In genomic region chrX:23783569-23784486, GRCh38 we compare ENCODE assay signal across 8 cellular contexts. TPM values are rescaled to one million over a fixed set of nuclear protein-coding genes. Genes with fewer than 3 reads are reported as not detected.
A peak's percentile ranks its signal among the peaks of the same experiment; 100 is the strongest.
DNase-seq lines count a peak whose midpoint lies in the region; ATAC-seq, FAIRE-seq and TF ChIP-seq lines count a peak whose summit lies in the region.

No MANE protein-coding gene starts in this region.

- peak overlapping the region; percentile 79 for H3K4me2 ChIP-seq in Karpas-422 (ENCODE audit: low read depth, low read length, poor library complexity, severe bottlenecking)
- H3K4me2 ChIP-seq in HepG2 (ENCODE audit: low read depth, low read length) = peak overlapping the region; percentile 78

- FAIRE-seq in HepG2 (lab: Jason Lieb, UNC) = no peak

- H4K20me1 ChIP-seq in Karpas-422 (ENCODE audit: insufficient read depth, low read depth, low read length) (peaks cover 7% of the 10 kb centered on the region; the same call in 1 of the 2 replicates), HepG2 (ENCODE audit: insufficient read depth, low read length) (peaks cover 17% of the 10 kb centered on the region)

- CTCF ChIA-PET in BJ (lab: Yijun Ruan, JAX) (interaction anchor here (0.7 to 3.1 kb wide), 13 partner anchors 9 to 123 kb away, joined by 3 to 29 read pairs (median 4); no protein-coding TSS in a partner anchor), HepG2 (lab: Yijun Ruan, JAX; ENCODE audit: low intra/inter-chr PET ratio, low total read pairs) (interaction anchor here (2.0 kb wide), 1 partner anchor 118 kb away, joined by 27 read pairs; no protein-coding TSS in a partner anchor)

- peaks cover 22% of the 10 kb centered on the region for H3K4me1 ChIP-seq in Karpas-422 (ENCODE audit: low read length)
- H3K4me1 ChIP-seq in body of pancreas = no peaks in the 10 kb centered on the region
- H3K4me1 ChIP-seq in HepG2 (ENCODE audit: insufficient read depth, low read length) = peaks cover 37% of the 10 kb centered on the region
- no peaks in the 10 kb centered on the region for H3K4me1 ChIP-seq in thoracic aorta (ENCODE audit: control insufficient read depth in 1 of 2, low read depth in 2 of 2)

- TF ChIP-seq EP300 in HepG2 (IDR thresholded peaks at IDR 0.05; ENCODE audit: low read depth in 2 of 2, low read length in 2 of 2) = no peak
- no peak for TF ChIP-seq EP300 in HepG2 (CRISPR knock-in tag; IDR thresholded peaks at IDR 0.05; ENCODE audit: borderline replicate concordance)

- no peaks in the 10 kb centered on the region for H3K9me2 ChIP-seq in Karpas-422 (replicated peaks; ENCODE audit: insufficient read depth, low read length)

- ATAC-seq in body of pancreas (no peak), HepG2 (no peak), thoracic aorta (ENCODE audit: insufficient number of reproducible peaks, low FRiP score, low read depth) (no peak)

- DNase-seq in BJ (ENCODE audit: low read depth) = no peak
- DNase-seq in Karpas-422 = peak; percentile 51
- peak in 1 of 4 donors; percentile 15 for DNase-seq in body of pancreas
- no peak for DNase-seq in HepG2 (ENCODE audit: low spot score)
- DNase-seq in thoracic aorta (ENCODE audit: low spot score) = no peak
- DNase-seq in SW480 (ENCODE audit: low spot score) = no peak
- no peak for DNase-seq in HuH-7 (ENCODE audit: low spot score)
- no peak for DNase-seq in ecto neural progenitor cell (ENCODE audit: low spot score)

- intact Hi-C loops in body of pancreas (cut with DNase I) = no loop called here
- intact Hi-C loops in HepG2 (cut with micrococcal nuclease; ENCODE audit: unreplicated experiment) = loop anchor here (2.0 to 10.0 kb wide), 2 partner anchors 61 to 1939 kb away; no protein-coding TSS in a partner anchor

- H3K4me3 ChIP-seq in BJ (ENCODE audit: low read depth, low read length) = peak overlapping the region; percentile 76
- peak overlapping the region; percentile 77 for H3K4me3 ChIP-seq in Karpas-422 (ENCODE audit: low read length)
- H3K4me3 ChIP-seq in body of pancreas = peak overlapping the region; percentile 48 to 53
- peak overlapping the region; percentile 87 to 93 (median 88) for H3K4me3 ChIP-seq in HepG2 (replicated peaks in 1 of 3; ENCODE audit: insufficient read depth in 1 of 3, low read depth in 2 of 3, low read length in 3 of 3)
- H3K4me3 ChIP-seq in thoracic aorta = peak overlapping the region; percentile 85

- H2AFZ ChIP-seq in Karpas-422 (ENCODE audit: low read length) (no peak overlapping the region), HepG2 (ENCODE audit: low read length) (no peak overlapping the region)

- H3K27me3 ChIP-seq in BJ (ENCODE audit: control insufficient read depth, insufficient read depth, low read length) (no peaks in the 10 kb centered on the region), Karpas-422 (ENCODE audit: low read length) (no peaks in the 10 kb centered on the region), body of pancreas (no peaks in the 10 kb centered on the region), HepG2 (ENCODE audit: control insufficient read depth in 1 of 2, insufficient read depth in 2 of 2, low read length in 2 of 2) (no peaks in the 10 kb centered on the region; a peak in 1 of 5 replicates), thoracic aorta (replicated peaks; ENCODE audit: insufficient read depth) (no peaks in the 10 kb centered on the region)

- in situ Hi-C loops in HepG2 (cut with HindIII; ENCODE audit: extremely low pct_ligation_motif_present, low pct_unique_long_range_greater_than_20kb) = loop anchor here (5.0 kb wide), 1 partner anchor 118 kb away; no protein-coding TSS in a partner anchor

- TSS peak; percentile 73 for BruUV-seq in HepG2 (replicated peaks; lab: Mats Ljungman, UMichigan)

- no peak for TF ChIP-seq POLR2A in body of pancreas (IDR thresholded peaks at IDR 0.05)
- no peak for TF ChIP-seq POLR2A in HepG2 (IDR thresholded peaks at IDR 0.05; ENCODE audit: insufficient read depth in 1 of 2, low read depth in 2 of 2, low read length in 2 of 2)

- H3K9me3 ChIP-seq in Karpas-422 (ENCODE audit: low read length) = no peaks in the 10 kb centered on the region
- H3K9me3 ChIP-seq in body of pancreas = no peaks in the 10 kb centered on the region
- H3K9me3 ChIP-seq in HepG2 (ENCODE audit: low read length) = no peaks in the 10 kb centered on the region
- H3K9me3 ChIP-seq in thoracic aorta = no peaks in the 10 kb centered on the region

- no peak for TF ChIP-seq CTCF in BJ (IDR thresholded peaks at IDR 0.05; ENCODE audit: insufficient read depth, low read depth, low read length)
- no peak for TF ChIP-seq CTCF in body of pancreas (IDR thresholded peaks at IDR 0.05)
- TF ChIP-seq CTCF in HepG2 (CRISPR knock-in tag; IDR thresholded peaks at IDR 0.05) = no peak
- no peak for TF ChIP-seq CTCF in thoracic aorta (IDR thresholded peaks at IDR 0.05)

- H3K27ac ChIP-seq in Karpas-422 (ENCODE audit: low read length) = peak overlapping the region; percentile 79
- peak overlapping the region; percentile 79 to 93 (median 92) for H3K27ac ChIP-seq in body of pancreas
- H3K27ac ChIP-seq in HepG2 (ENCODE audit: extremely low read length, insufficient read depth, low read length) = peak overlapping the region; percentile 77
- peak overlapping the region; percentile 91 for H3K27ac ChIP-seq in thoracic aorta

- 7 to 14% methylated on average over 14 to 24 of the region's 24 CpGs for WGBS in body of pancreas, 2 donors
- 3% methylated on average over 11 of the region's 24 CpGs for WGBS in HepG2 (ENCODE audit: low lambda C conversion rate)

- H3K9ac ChIP-seq in Karpas-422 (ENCODE audit: low read length) (peak overlapping the region; percentile 90), HepG2 (ENCODE audit: insufficient read depth, low read depth, low read length) (peak overlapping the region; percentile 89)

- H3K36me3 ChIP-seq in BJ (ENCODE audit: control insufficient read depth, insufficient read depth, low read length) (no peaks in the 10 kb centered on the region), Karpas-422 (ENCODE audit: insufficient read depth, low read length) (peaks cover 23% of the 10 kb centered on the region), body of pancreas (replicated peaks in 1 of 2; ENCODE audit: insufficient read depth in 1 of 2, low read depth in 2 of 2) (no peaks in the 10 kb centered on the region), HepG2 (replicated peaks in 1 of 2; ENCODE audit: control insufficient read depth in 1 of 2, insufficient read depth in 2 of 2, low read length in 2 of 2) (peaks cover 0 to 1% of the 10 kb centered on the region in 2 experiments; a peak in 2 of 5 replicates), thoracic aorta (peaks cover 5% of the 10 kb centered on the region)

- H3K79me2 ChIP-seq in Karpas-422 (ENCODE audit: low read length) (peaks cover 22% of the 10 kb centered on the region), HepG2 (ENCODE audit: insufficient read depth, low read length) (peaks cover 31% of the 10 kb centered on the region)

- TF ChIP-seq RAD21 in HepG2 (CRISPR knock-in tag; IDR thresholded peaks at IDR 0.05) = no peak

- POLR2A ChIA-PET in BJ (lab: Charles Lee) = interaction anchor here (0.6 to 1.1 kb wide), 3 partner anchors 31 to 642 kb away, joined by 3 to 7 read pairs (median 5); no protein-coding TSS in a partner anchor
- POLR2A ChIA-PET in HepG2 (lab: Yijun Ruan, JAX) = interaction anchor here (1.0 to 4.7 kb wide), 21 partner anchors 13 to 267 kb away, joined by 3 to 91 read pairs (median 6); partner anchors contain the start of genes ACOT9, APOO and CXorf58

RNA-seq across cellular contexts. Expression of gene SAT1, which starts 0.9 kb away (rescaled TPM):
- polyA plus RNA-seq in BJ (2011; rRNA removed) = 46.1 and 76.0 TPM in 2 replicates
- 14.7 and 24.4 TPM in 2 replicates for polyA minus RNA-seq in BJ (2011; rRNA and poly(A)+ RNA removed)
- total RNA-seq in Karpas-422 (2014; rRNA removed; shearing (Covaris generic); ENCODE audit: low replicate concordance) = 230 and 256 TPM in 2 replicates
- 100 to 1,000 TPM; 483 to 493 TPM for total RNA-seq in body of pancreas
- total RNA-seq in HepG2 (2016; rRNA removed; fragmentation: Illumina TruSeq; extraction: Trizol) = 216 and 237 TPM in 2 replicates
- 71.5 and 78.9 TPM in 2 replicates for total RNA-seq in HepG2 (2016; cell fraction: cytosol; rRNA removed; fragmentation: Illumina TruSeq; extraction: Trizol; ENCODE audit: low read depth)
- 224 and 242 TPM in 2 replicates for total RNA-seq in HepG2 (2016; cell fraction: insoluble cytoplasmic fraction; rRNA removed; fragmentation: Illumina TruSeq; extraction: Trizol)
- total RNA-seq in HepG2 (2016; cell fraction: membrane; rRNA removed; fragmentation: Illumina TruSeq; extraction: Trizol) = 183 and 209 TPM in 2 replicates
- 221 and 242 TPM in 2 replicates for total RNA-seq in HepG2 (2016; cell fraction: nucleus; rRNA removed; fragmentation: Illumina TruSeq; extraction: Trizol)
- polyA plus RNA-seq in HepG2 (2011; rRNA removed) = 1,213 and 1,243 TPM in 2 replicates
- polyA plus RNA-seq in HepG2 (2011; cell fraction: cytosol; rRNA removed) = 501 and 788 TPM in 2 replicates
- 2,273 and 3,133 TPM in 2 replicates for polyA plus RNA-seq in HepG2 (2011; cell fraction: nucleus; rRNA removed)
- polyA plus RNA-seq in HepG2 (2012) = 931 and 961 TPM in 2 replicates
- polyA plus RNA-seq in HepG2 (2016; cell fraction: cytosol; fragmentation: Illumina TruSeq; extraction: Trizol; ENCODE audit: low read depth) = 82.9 and 86.6 TPM in 2 replicates
- polyA plus RNA-seq in HepG2 (2016; cell fraction: insoluble cytoplasmic fraction; fragmentation: Illumina TruSeq; extraction: Trizol; ENCODE audit: low read depth) = 238 and 267 TPM in 2 replicates
- 166 and 177 TPM in 2 replicates for polyA plus RNA-seq in HepG2 (2016; cell fraction: membrane; fragmentation: Illumina TruSeq; extraction: Trizol; ENCODE audit: low read depth)
- 367 and 400 TPM in 2 replicates for polyA plus RNA-seq in HepG2 (2016; cell fraction: nucleus; fragmentation: Illumina TruSeq; extraction: Trizol; ENCODE audit: insufficient read depth, low read depth)
- polyA minus RNA-seq in HepG2 (2011; rRNA and poly(A)+ RNA removed; ENCODE audit: low replicate concordance) = 38.8 and 128 TPM in 2 replicates
- 149 and 175 TPM in 2 replicates for polyA minus RNA-seq in HepG2 (2011; cell fraction: cytosol; rRNA and poly(A)+ RNA removed)
- 734 and 963 TPM in 2 replicates for polyA minus RNA-seq in HepG2 (2011; cell fraction: nucleus; rRNA and poly(A)+ RNA removed)
- 100 to 1,000 TPM; 660 to 763 TPM for total RNA-seq in thoracic aorta

RNA-seq across cellular contexts. Expression of gene ACOT9, which starts 40.8 kb away (rescaled TPM):
- polyA plus RNA-seq in BJ (2011; rRNA removed) = 27.7 and 52.8 TPM in 2 replicates
- 17.8 and 18.5 TPM in 2 replicates for polyA minus RNA-seq in BJ (2011; rRNA and poly(A)+ RNA removed)
- total RNA-seq in Karpas-422 (2014; rRNA removed; shearing (Covaris generic); ENCODE audit: low replicate concordance) = 24.6 and 27.8 TPM in 2 replicates
- 10 to 100 TPM in 1 of 2 donors, 1 to 10 TPM in 1; 6.3 to 17.9 TPM for total RNA-seq in body of pancreas
- 35.1 and 36.9 TPM in 2 replicates for total RNA-seq in HepG2 (2016; rRNA removed; fragmentation: Illumina TruSeq; extraction: Trizol)
- 9.2 and 9.7 TPM in 2 replicates for total RNA-seq in HepG2 (2016; cell fraction: cytosol; rRNA removed; fragmentation: Illumina TruSeq; extraction: Trizol; ENCODE audit: low read depth)
- 34.3 and 34.8 TPM in 2 replicates for total RNA-seq in HepG2 (2016; cell fraction: insoluble cytoplasmic fraction; rRNA removed; fragmentation: Illumina TruSeq; extraction: Trizol)
- total RNA-seq in HepG2 (2016; cell fraction: membrane; rRNA removed; fragmentation: Illumina TruSeq; extraction: Trizol) = 9.3 and 11.4 TPM in 2 replicates
- 35.5 and 38.1 TPM in 2 replicates for total RNA-seq in HepG2 (2016; cell fraction: nucleus; rRNA removed; fragmentation: Illumina TruSeq; extraction: Trizol)
- polyA plus RNA-seq in HepG2 (2011; rRNA removed) = 28.7 and 33.3 TPM in 2 replicates
- 13.6 and 18.4 TPM in 2 replicates for polyA plus RNA-seq in HepG2 (2011; cell fraction: cytosol; rRNA removed)
- 46.5 and 58.9 TPM in 2 replicates for polyA plus RNA-seq in HepG2 (2011; cell fraction: nucleus; rRNA removed)
- 21.9 and 23.2 TPM in 2 replicates for polyA plus RNA-seq in HepG2 (2012)
- polyA plus RNA-seq in HepG2 (2016; cell fraction: cytosol; fragmentation: Illumina TruSeq; extraction: Trizol; ENCODE audit: low read depth) = 3.1 and 3.8 TPM in 2 replicates
- polyA plus RNA-seq in HepG2 (2016; cell fraction: insoluble cytoplasmic fraction; fragmentation: Illumina TruSeq; extraction: Trizol; ENCODE audit: low read depth) = 26.2 and 26.3 TPM in 2 replicates
- polyA plus RNA-seq in HepG2 (2016; cell fraction: membrane; fragmentation: Illumina TruSeq; extraction: Trizol; ENCODE audit: low read depth) = 5.8 and 5.9 TPM in 2 replicates
- 71.1 and 73.9 TPM in 2 replicates for polyA plus RNA-seq in HepG2 (2016; cell fraction: nucleus; fragmentation: Illumina TruSeq; extraction: Trizol; ENCODE audit: insufficient read depth, low read depth)
- 21.3 and 33.6 TPM in 2 replicates for polyA minus RNA-seq in HepG2 (2011; rRNA and poly(A)+ RNA removed; ENCODE audit: low replicate concordance)
- polyA minus RNA-seq in HepG2 (2011; cell fraction: cytosol; rRNA and poly(A)+ RNA removed) = 14.2 and 15.7 TPM in 2 replicates
- polyA minus RNA-seq in HepG2 (2011; cell fraction: nucleus; rRNA and poly(A)+ RNA removed) = 34.6 and 40.5 TPM in 2 replicates
- 10 to 100 TPM; 57.7 to 62.5 TPM for total RNA-seq in thoracic aorta
